Comparison of ENCODE assay signal across 27 cellular contexts in the genomic region with DNA sequence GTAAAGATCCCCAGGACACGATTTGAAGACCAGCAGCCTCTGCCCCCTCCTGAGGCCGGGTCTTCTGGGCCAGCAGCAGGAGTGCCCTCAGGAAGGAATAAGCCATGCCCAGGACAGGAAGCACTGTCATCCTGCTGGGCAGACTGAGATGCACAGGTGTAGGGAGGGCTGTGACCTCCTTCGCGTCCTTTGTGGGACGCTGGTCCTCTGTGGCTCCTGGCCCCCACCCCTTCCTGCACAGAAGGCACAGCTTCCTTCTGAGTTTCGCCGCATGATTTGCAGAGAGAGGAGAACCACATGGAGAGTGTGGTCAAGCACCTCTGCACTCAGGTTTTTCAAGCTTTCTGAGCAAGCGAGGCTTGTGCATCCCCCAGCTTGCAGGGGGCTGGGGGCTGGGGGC.
"Had no signal": no experiment of that assay in that cellular context is flagged by ENCODE, and none has a peak within 500 bp of the region (broad histone marks: within the 10 kb centered on the region; RNA-seq: fewer than 3 reads in every experiment).

No MANE protein-coding gene starts in this region.

- H3K27me3 ChIP-seq: esophagus squamous epithelium, heart right ventricle, ovary, suprapubic skin, transverse colon had no signal

- ATAC-seq: heart right ventricle; left colon; naive thymus-derived CD8-positive, alpha-beta T cell; sciatic nerve; stimulated activated naive CD8-positive, alpha-beta T cell treated with anti-CD3 and anti-CD28 coated beads, Interleukin-15, amount 100 ng/mL, for 72 hours had no signal

- H3K9me3 ChIP-seq: esophagus squamous epithelium, heart right ventricle, left ventricle myocardium inferior, lower lobe of right lung, ovary, suprapubic skin, transverse colon had no signal

- DNase-seq: effector CD8-positive, alpha-beta T cell; erythroblast; esophagus squamous epithelium; foreskin melanocyte; glutamatergic neuron; heart right ventricle; hippocampal formation; left colon; left ventricle myocardium inferior; lower lobe of right lung; naive thymus-derived CD8-positive, alpha-beta T cell; nephron progenitor cell; nucleus accumbens; retina; stimulated activated CD4-positive, alpha-beta T cell treated with anti-CD3 and anti-CD28 coated beads, Interleukin-12 subunit alpha, Interleukin-12 subunit beta, amount 100 ng/mL, for 4 hours; stimulated activated CD4-positive, alpha-beta T cell treated with anti-CD3 and anti-CD28 coated beads, Interleukin-1b, Interleukin-23, amount 100 ng/mL, for 48 hours; stimulated activated CD4-positive, alpha-beta T cell treated with anti-CD3 and anti-CD28 coated beads, Interleukin-4, amount 100 ng/mL, for 1 hour; stimulated activated CD8-positive, alpha-beta memory T cell treated with anti-CD3 and anti-CD28 coated beads, Interleukin-4, amount 100 ng/mL, for 48 hours; stimulated activated naive CD4-positive, alpha-beta T cell; stimulated activated naive CD8-positive, alpha-beta T cell treated with anti-CD3 and anti-CD28 coated beads, Interleukin-15, amount 100 ng/mL, for 72 hours; transverse colon had no signal

- H3K4me1 ChIP-seq: heart right ventricle, lower lobe of right lung, suprapubic skin, transverse colon had no signal

- FAIRE-seq: colon, islet of Langerhans had no signal

- H3K27ac ChIP-seq: esophagus squamous epithelium, left ventricle myocardium inferior, lower lobe of right lung, ovary, suprapubic skin, transverse colon had no signal

- H3K4me3 ChIP-seq: esophagus squamous epithelium, heart right ventricle, left ventricle myocardium inferior, lower lobe of right lung, ovary, smooth muscle cell, suprapubic skin, transverse colon had no signal

- H3K36me3 ChIP-seq: ovary, transverse colon had no signal
